ENCODE assay signal across 22 cellular contexts in genomic region chr3:157042226-157042625, GRCh38.
"Had no signal": no experiment of that assay in that cellular context is flagged by ENCODE, and none has a peak within 500 bp of the region (broad histone marks: within the 10 kb centered on the region; RNA-seq: fewer than 3 reads in every experiment).

No MANE protein-coding gene starts in this region.

- ATAC-seq: natural killer cell treated with Interleukin-12 subunit alpha and Interleukin-12 subunit beta and Interleukin-15 and Interleukin-18, amount 100 ng/mL, for 72 hours; stimulated activated memory B cell treated with anti-CD40 and anti-IgM and Interleukin-4, amounts not matched to agents 10 μg/mL and 1 μg/mL and 100 μg/mL, for 72 hours; stimulated activated naive CD8-positive, alpha-beta T cell treated with anti-CD3 and anti-CD28 coated beads, Interleukin-15, amount 100 ng/mL, for 72 hours had no signal

- H3K27ac ChIP-seq: ovary, right lobe of liver, spleen, testis, thyroid gland, upper lobe of left lung, vagina had no signal

- H3K36me3 ChIP-seq: ovary, right lobe of liver, spleen, thyroid gland, transverse colon, upper lobe of left lung, vagina had no signal

- H3K4me3 ChIP-seq: lung, ovary, right lobe of liver, spleen, testis, thyroid gland, transverse colon, upper lobe of left lung, vagina had no signal

- H3K9me3 ChIP-seq: ovary, right lobe of liver, spleen, testis, thyroid gland, transverse colon, upper lobe of left lung, vagina had no signal

- DNase-seq: head of caudate nucleus; hippocampal formation; kidney; mesendoderm; naive B cell; ovary; right lobe of liver; small intestine; spleen; stimulated activated CD4-positive, alpha-beta T cell treated with anti-CD3 and anti-CD28 coated beads, Interleukin-2, amount 100 ng/mL, for 48 hours; stimulated activated CD4-positive, alpha-beta T cell treated with anti-CD3 and anti-CD28 coated beads, Interleukin-4, amount 100 ng/mL, for 4 hours; stimulated activated CD8-positive, alpha-beta memory T cell treated with anti-CD3 and anti-CD28 coated beads, Interleukin-4, amount 100 ng/mL, for 48 hours; stimulated activated naive CD4-positive, alpha-beta T cell treated with Interleukin-2 at 50 U/mL for 16 hours; stimulated activated naive CD8-positive, alpha-beta T cell treated with anti-CD3 and anti-CD28 coated beads, Interleukin-15, amount 100 ng/mL, for 72 hours; testis; transverse colon had no signal

- H3K4me1 ChIP-seq: right lobe of liver, spleen, testis, transverse colon, upper lobe of left lung, vagina had no signal

- H3K27me3 ChIP-seq: ovary, right lobe of liver, spleen, testis, thyroid gland, transverse colon, upper lobe of left lung, vagina had no signal
